ENCODE assay signal across 2 cellular contexts in genomic region chr5:73693573-73694061, GRCh38.
TF ChIP-seq lines count a peak whose summit lies in the region.

No MANE protein-coding gene starts in this region.

TF ChIP-seq in HCT116, 20 proteins besides CTCF, POLR2A, EP300 and RAD21 (continued from another document):
- no peak for TF ChIP-seq ELF1 (IDR thresholded peaks at IDR 0.05; ENCODE audit: borderline replicate concordance, low read depth)

TF ChIP-seq in SK-N-SH, 30 proteins besides CTCF, POLR2A, EP300 and RAD21 (continued from another document):
- TF ChIP-seq TCF12 (IDR thresholded peaks at IDR 0.05) (peak; percentile 20; the same call in 1 of the 2 replicates), SMC3 (IDR thresholded peaks at IDR 0.05; ENCODE audit: low read depth, low read length) (peak; percentile 46), PBX3 (IDR thresholded peaks at IDR 0.05) (0 out of 2 replicates have a peak, but pooled peaks have one; percentile 19)
